Comparison of ENCODE assay signal across 1 cellular context in genomic region chr16:81096715-81097208, GRCh38.
A peak's percentile ranks its signal among the peaks of the same experiment; 100 is the strongest.
TF ChIP-seq lines count a peak whose summit lies in the region.

No MANE protein-coding gene starts in this region.

TF ChIP-seq in HepG2, 621 proteins besides CTCF, POLR2A, EP300 and RAD21 (continues in another document):
- TF ChIP-seq ATF3 (CRISPR knock-in tag; IDR thresholded peaks at IDR 0.05) = no peak
- TF ChIP-seq ZSCAN29 (CRISPR knock-in tag; conservative IDR thresholded peaks at IDR 0.05) = no peak
- no peak for TF ChIP-seq RFX1 (IDR thresholded peaks at IDR 0.05)
- no peak for TF ChIP-seq MZF1 (CRISPR knock-in tag; IDR thresholded peaks at IDR 0.05; ENCODE audit: borderline replicate concordance)
- 0 out of 2 replicates have a peak, but pooled peaks have one; percentile 12 for TF ChIP-seq KAT8 (CRISPR knock-in tag; IDR thresholded peaks at IDR 0.05)
- TF ChIP-seq DZIP1 (CRISPR knock-in tag; IDR thresholded peaks at IDR 0.05) = no peak
- no peak for TF ChIP-seq SIX4 (CRISPR knock-in tag; IDR thresholded peaks at IDR 0.05)
- peak; percentile 15; the same call in 1 of the 2 replicates for TF ChIP-seq DMAP1 (CRISPR knock-in tag; IDR thresholded peaks at IDR 0.05)
- TF ChIP-seq ZNF569 (CRISPR knock-in tag; IDR thresholded peaks at IDR 0.05; ENCODE audit: borderline replicate concordance) = no peak
- TF ChIP-seq ZNF343 (CRISPR knock-in tag; IDR thresholded peaks at IDR 0.05) = 0 out of 2 replicates have a peak, but pooled peaks have one; percentile 55
- no peak for TF ChIP-seq ETV6 (CRISPR knock-in tag; conservative IDR thresholded peaks at IDR 0.05)
- TF ChIP-seq ZNF512 (CRISPR knock-in tag; IDR thresholded peaks at IDR 0.05) = no peak
- TF ChIP-seq E2F1 (CRISPR knock-in tag; IDR thresholded peaks at IDR 0.05) = no peak; the same call in 1 of the 2 replicates
- TF ChIP-seq ETV5 (CRISPR knock-in tag; IDR thresholded peaks at IDR 0.05; ENCODE audit: borderline replicate concordance) = no peak
- no peak for TF ChIP-seq ZNF737 (CRISPR knock-in tag; IDR thresholded peaks at IDR 0.05; ENCODE audit: borderline replicate concordance)
- no peak for TF ChIP-seq GFI1 (CRISPR knock-in tag; IDR thresholded peaks at IDR 0.05; ENCODE audit: borderline replicate concordance)
- TF ChIP-seq ZNF644 (CRISPR knock-in tag; IDR thresholded peaks at IDR 0.05; ENCODE audit: low read depth) = peak; percentile 88; the same call in 1 of the 2 replicates
- TF ChIP-seq ZNF430 (CRISPR knock-in tag; IDR thresholded peaks at IDR 0.05) = 0 out of 2 replicates have a peak, but pooled peaks have one; percentile 2
- TF ChIP-seq ZFP90 (CRISPR knock-in tag; IDR thresholded peaks at IDR 0.05; ENCODE audit: borderline replicate concordance) = no peak
- TF ChIP-seq ZNF136 (CRISPR knock-in tag; IDR thresholded peaks at IDR 0.05; ENCODE audit: low read depth) = 0 out of 2 replicates have a peak, but pooled peaks have one; percentile 18
- no peak for TF ChIP-seq ZSCAN30 (CRISPR knock-in tag; IDR thresholded peaks at IDR 0.05)
- no peak for TF ChIP-seq DRAP1 (CRISPR knock-in tag; IDR thresholded peaks at IDR 0.05)
- no peak for TF ChIP-seq PAF1 (CRISPR knock-in tag; IDR thresholded peaks at IDR 0.05)
- TF ChIP-seq GZF1 (CRISPR knock-in tag; IDR thresholded peaks at IDR 0.05) = no peak
- no peak for TF ChIP-seq SMC3 (IDR thresholded peaks at IDR 0.05; ENCODE audit: low read length)
- TF ChIP-seq CREB3 (CRISPR knock-in tag; IDR thresholded peaks at IDR 0.05) = no peak
- TF ChIP-seq E2F2 (CRISPR knock-in tag; IDR thresholded peaks at IDR 0.05; ENCODE audit: borderline replicate concordance) = no peak
- TF ChIP-seq DMTF1 (CRISPR knock-in tag; IDR thresholded peaks at IDR 0.05) = no peak
- no peak for TF ChIP-seq ZSCAN25 (CRISPR knock-in tag; IDR thresholded peaks at IDR 0.05)
- no peak for TF ChIP-seq GABPA (IDR thresholded peaks at IDR 0.05; ENCODE audit: low read depth, low read length)
- TF ChIP-seq GABPA (CRISPR knock-in tag; IDR thresholded peaks at IDR 0.05; ENCODE audit: low read depth) = no peak
- TF ChIP-seq ARNT2 (CRISPR knock-in tag; IDR thresholded peaks at IDR 0.05; ENCODE audit: low read depth) = no peak
- no peak for TF ChIP-seq HNRNPH1 (optimal IDR thresholded peaks at IDR 0.05; ENCODE audit: low read depth, low read length)
- TF ChIP-seq RCOR2 (CRISPR knock-in tag; IDR thresholded peaks at IDR 0.05) = no peak
- TF ChIP-seq MYC (CRISPR knock-in tag; IDR thresholded peaks at IDR 0.05; ENCODE audit: borderline replicate concordance) = no peak
- TF ChIP-seq FOXK2 (IDR thresholded peaks at IDR 0.05) = no peak
- TF ChIP-seq ZNF256 (CRISPR knock-in tag; conservative IDR thresholded peaks at IDR 0.05) = peak; percentile 65; the same call in 1 of the 2 replicates
- no peak for TF ChIP-seq GATA4 (IDR thresholded peaks at IDR 0.05; ENCODE audit: borderline replicate concordance, low read depth)
- TF ChIP-seq MXD1 (CRISPR knock-in tag; IDR thresholded peaks at IDR 0.05) = peak; percentile 5; the same call in 1 of the 2 replicates
- no peak for TF ChIP-seq ZNF580 (CRISPR knock-in tag; IDR thresholded peaks at IDR 0.05; ENCODE audit: borderline replicate concordance, low read depth)
- TF ChIP-seq POLR2AphosphoS5 (IDR thresholded peaks at IDR 0.05; ENCODE audit: low read depth, low read length) = no peak; the same call in 1 of the 2 replicates
- no peak for TF ChIP-seq ZNF724P (CRISPR knock-in tag; IDR thresholded peaks at IDR 0.05; ENCODE audit: borderline replicate concordance)
- TF ChIP-seq NCOA5 (CRISPR knock-in tag; IDR thresholded peaks at IDR 0.05) = no peak
- TF ChIP-seq MED13 (CRISPR knock-in tag; IDR thresholded peaks at IDR 0.05) = 0 out of 2 replicates have a peak, but pooled peaks have one; percentile 48
- TF ChIP-seq HOXA9 (CRISPR knock-in tag; IDR thresholded peaks at IDR 0.05; ENCODE audit: borderline replicate concordance) = no peak
- TF ChIP-seq NAIF1 (CRISPR knock-in tag; IDR thresholded peaks at IDR 0.05; ENCODE audit: borderline replicate concordance) = no peak
- TF ChIP-seq CC2D1A (CRISPR knock-in tag; IDR thresholded peaks at IDR 0.05) = no peak
- TF ChIP-seq XRCC5 (optimal IDR thresholded peaks at IDR 0.05; ENCODE audit: low read length) = no peak
- TF ChIP-seq MNT (IDR thresholded peaks at IDR 0.05) = no peak
- no peak for TF ChIP-seq ZNF572 (CRISPR knock-in tag; IDR thresholded peaks at IDR 0.05)
- TF ChIP-seq ZSCAN12 (CRISPR knock-in tag; IDR thresholded peaks at IDR 0.05) = no peak
- no peak; the same call in 1 of the 2 replicates for TF ChIP-seq PHF21A (CRISPR knock-in tag; IDR thresholded peaks at IDR 0.05)
- no peak for TF ChIP-seq AGO1 (IDR thresholded peaks at IDR 0.05; ENCODE audit: low read depth, low read length, poor library complexity, severe bottlenecking)
- no peak for TF ChIP-seq CREB1 (IDR thresholded peaks at IDR 0.05)
- TF ChIP-seq CREB1 (CRISPR knock-in tag; IDR thresholded peaks at IDR 0.05) = 0 out of 2 replicates have a peak, but pooled peaks have one; percentile 42
- no peak for TF ChIP-seq ZNF746 (CRISPR knock-in tag; IDR thresholded peaks at IDR 0.05)
- TF ChIP-seq HNRNPUL1 (IDR thresholded peaks at IDR 0.05; ENCODE audit: low read depth, low read length) = no peak
- TF ChIP-seq PBX3 (CRISPR knock-in tag; IDR thresholded peaks at IDR 0.05; ENCODE audit: borderline replicate concordance) = no peak
- TF ChIP-seq NR2F1 (CRISPR knock-in tag; IDR thresholded peaks at IDR 0.05) = no peak
